Comparison of ENCODE assay signal across 16 cellular contexts in genomic region chr10:11197854-11198253, GRCh38.
DNase-seq lines count a peak whose midpoint lies in the region; ATAC-seq, FAIRE-seq and TF ChIP-seq lines count a peak whose summit lies in the region.
"Had no signal": no experiment of that assay in that cellular context is flagged by ENCODE, and none has a peak within 500 bp of the region (broad histone marks: within the 10 kb centered on the region; RNA-seq: fewer than 3 reads in every experiment).

No MANE protein-coding gene starts in this region.

- ATAC-seq in heart left ventricle = no peak
- no peak for ATAC-seq in stimulated activated naive CD8-positive, alpha-beta T cell treated with anti-CD3 and anti-CD28 coated beads, Interleukin-15, amount 100 ng/mL, for 72 hours
- ATAC-seq in GM19395 (IDR thresholded peaks at IDR 0.05; ENCODE audit: unreplicated experiment) = no peak

- no peak overlapping the region for H4K8ac ChIP-seq in H1 (ENCODE audit: extremely low read depth, insufficient read depth, low read length)

- H4K5ac ChIP-seq in H1 (ENCODE audit: insufficient read length, low read depth, low read length) = no peak overlapping the region

- FAIRE-seq in H1 (lab: Jason Lieb, UNC) = no peak
- FAIRE-seq: keratinocyte, urothelium cell line had no signal

- H3K27me3 Mint-ChIP-seq in stimulated activated naive CD8-positive, alpha-beta T cell treated with anti-CD3 and anti-CD28 coated beads, Interleukin-15, amount 100 ng/mL, for 72 hours = no peaks in the 10 kb centered on the region

- no peak overlapping the region for H3K4ac ChIP-seq in H1 (replicated peaks; ENCODE audit: insufficient read length, low read depth, low read length)

- 29 to 45% (median 44%) methylated on average over 3 of the region's 3 CpGs for WGBS in heart left ventricle, 4 donors
- 83% methylated on average over 3 of the region's 3 CpGs; no CpG with 5 or more reads in 1 of the 2 experiments for WGBS in H1 (ENCODE audit: extremely low coverage in 1 of 2, insufficient coverage in 1 of 2, insufficient read length in 1 of 2, insufficient replicate concordance in 2 of 2, low coverage in 1 of 2, low lambda C conversion rate in 2 of 2, missing lambda C conversion rate in 1 of 2), 2 experiments

- no peak overlapping the region for H2BK120ac ChIP-seq in H1 (replicated peaks; ENCODE audit: low read depth, low read length)

- H3K27me3 ChIP-seq in heart left ventricle = no peaks in the 10 kb centered on the region
- no peaks in the 10 kb centered on the region for H3K27me3 ChIP-seq in SJCRH30
- H3K27me3 ChIP-seq in H1 (replicated peaks in 1 of 4; ENCODE audit: control insufficient read depth in 3 of 4, extremely low read depth in 1 of 4, insufficient read depth in 3 of 4, low read length in 3 of 4) = no peaks in the 10 kb centered on the region
- H3K27me3 ChIP-seq: BE2C, Peyer's patch had no signal

- no peaks in the 10 kb centered on the region for H3K79me2 ChIP-seq in H1 (ENCODE audit: control insufficient read depth in 1 of 2, insufficient read depth in 2 of 2, low read length in 2 of 2)

- H2BK5ac ChIP-seq in H1 (ENCODE audit: low read depth, low read length) = no peak overlapping the region

- H3K9me3 ChIP-seq in heart left ventricle = peaks cover 0 to 13% (median 0%) of the 10 kb centered on the region in 12 donors
- no peaks in the 10 kb centered on the region for H3K9me3 ChIP-seq in SJCRH30 (replicated peaks)
- no peaks in the 10 kb centered on the region for H3K9me3 ChIP-seq in H1 (ENCODE audit: insufficient read depth in 2 of 2, low read depth in 1 of 2, low read length in 1 of 2)
- H3K9me3 ChIP-seq: BE2C, Peyer's patch had no signal

- TF ChIP-seq POLR2A in heart left ventricle (IDR thresholded peaks at IDR 0.05) (no peak), H1 (IDR thresholded peaks at IDR 0.05; ENCODE audit: control extremely low read depth in 1 of 2, low read depth in 2 of 2, low read length in 2 of 2) (no peak)

- no peak for TF ChIP-seq CTCF in heart left ventricle (IDR thresholded peaks at IDR 0.05)
- no peak for TF ChIP-seq CTCF in H1 (IDR thresholded peaks at IDR 0.05; ENCODE audit: control extremely low read depth in 1 of 3, insufficient read depth in 1 of 3, low read depth in 1 of 3, low read length in 3 of 3)

- no peak for TF ChIP-seq RAD21 in H1 (IDR thresholded peaks at IDR 0.05 in 1 of 2, conservative IDR thresholded peaks at IDR 0.05 in 1 of 2; ENCODE audit: low read depth in 2 of 2, low read length in 2 of 2)

- intact Hi-C loops in heart left ventricle (cut with DNase I) (loop anchor here in 2 of 10 donors (5.0 to 10.0 kb wide), 2 partner anchors 44 to 67 kb away; no protein-coding TSS in a partner anchor), cardiac septum (cut with DNase I) (loop anchor here (5.0 kb wide), 1 partner anchor 59 kb away; no protein-coding TSS in a partner anchor)

- H3K9me3 Mint-ChIP-seq in stimulated activated naive CD8-positive, alpha-beta T cell treated with anti-CD3 and anti-CD28 coated beads, Interleukin-15, amount 100 ng/mL, for 72 hours = peaks cover 4 to 9% of the 10 kb centered on the region in 2 donors

- no peak overlapping the region for H2AK5ac ChIP-seq in H1 (ENCODE audit: low read depth, low read length)

- no peak overlapping the region for H4K91ac ChIP-seq in H1 (replicated peaks; ENCODE audit: insufficient read length, low read length)

- POLR2A ChIA-PET in H1 (lab: Charles Lee; ENCODE audit: partially characterized antibody) = no interaction called here

- H3K4me1 ChIP-seq in heart left ventricle (peaks cover 0 to 79% (median 40%) of the 10 kb centered on the region in 12 donors), SJCRH30 (peaks cover 23% of the 10 kb centered on the region), H1 (replicated peaks in 1 of 4; ENCODE audit: control insufficient read depth in 3 of 4, insufficient read depth in 4 of 4, low read length in 3 of 4) (peaks cover 0 to 10% (median 5%) of the 10 kb centered on the region in 4 experiments; a peak in 5 of 7 replicates)
- H3K4me1 ChIP-seq: BE2C had no signal

- no peaks in the 10 kb centered on the region for H3K79me1 ChIP-seq in H1 (ENCODE audit: low read depth, low read length)

- no peaks in the 10 kb centered on the region for H3K23me2 ChIP-seq in H1 (ENCODE audit: low read depth, low read length)

- no peak overlapping the region for H2AFZ ChIP-seq in H1 (ENCODE audit: low read length)

- H3K4me3 Mint-ChIP-seq in stimulated activated naive CD8-positive, alpha-beta T cell treated with anti-CD3 and anti-CD28 coated beads, Interleukin-15, amount 100 ng/mL, for 72 hours = peak overlapping the region; percentile 26 to 56

- H3K27ac ChIP-seq in heart left ventricle = peak overlapping the region in 7 of 12 donors; percentile 1 to 59 (median 28)
- H3K27ac ChIP-seq in SJCRH30 = peak overlapping the region; percentile 27; the same call in 1 of the 2 replicates
- H3K27ac ChIP-seq in H1 (ENCODE audit: low read depth, low read length) = no peak overlapping the region; the same call in 1 of the 2 replicates
- H3K27ac ChIP-seq: Peyer's patch had no signal

- H3K56ac ChIP-seq in H1 (replicated peaks; ENCODE audit: insufficient read length, low read depth, low read length) = no peak overlapping the region

- peak overlapping the region in 1 of 2 experiments; percentile 63; a peak in 1 of 4 replicates for H3K4me2 ChIP-seq in H1 (ENCODE audit: insufficient read depth in 1 of 2, low read depth in 2 of 2, low read length in 2 of 2)

- H3K4me1 Mint-ChIP-seq in stimulated activated naive CD8-positive, alpha-beta T cell treated with anti-CD3 and anti-CD28 coated beads, Interleukin-15, amount 100 ng/mL, for 72 hours = peaks cover 98% of the 10 kb centered on the region

- TF ChIP-seq EP300 in H1 (IDR thresholded peaks at IDR 0.05; ENCODE audit: borderline replicate concordance in 1 of 2, low read depth in 2 of 2, low read length in 2 of 2) = no peak

- H2BK12ac ChIP-seq in H1 (ENCODE audit: low read depth, low read length) = peak overlapping the region; percentile 19; the same call in 1 of the 2 replicates

- H2BK20ac ChIP-seq in H1 (ENCODE audit: low read length) = no peak overlapping the region

- H3K36me3 ChIP-seq in heart left ventricle (peaks cover 0 to 17% (median 0%) of the 10 kb centered on the region in 9 donors), SJCRH30 (peaks cover 19% of the 10 kb centered on the region), H1 (ENCODE audit: control insufficient read depth in 2 of 4, insufficient read depth in 4 of 4, low read length in 3 of 4) (peaks cover 0 to 2% (median 0%) of the 10 kb centered on the region in 4 experiments; a peak in 1 of 8 replicates)
- H3K36me3 ChIP-seq: BE2C, Peyer's patch had no signal

- DNase-seq in heart left ventricle = no peak
- no peak for DNase-seq in cardiac septum (ENCODE audit: low spot score)
- DNase-seq in SJCRH30 = peak in 1 of 2 experiments; percentile 57
- no peak for DNase-seq in H1 (ENCODE audit: low read depth in 1 of 2, low spot score in 2 of 2)
- DNase-seq in stimulated activated naive CD8-positive, alpha-beta T cell treated with anti-CD3 and anti-CD28 coated beads, Interleukin-15, amount 100 ng/mL, for 72 hours = no peak
- no peak for DNase-seq in nucleus accumbens (lab: John Stamatoyannopoulos, UW)
- no peak for DNase-seq in activated CD4-positive, alpha-beta T cell treated with anti-CD3 and anti-CD28 coated beads for 1 hour
- DNase-seq: activated CD4-positive, alpha-beta T cell treated with anti-CD3 and anti-CD28 coated beads for 48 hours; BE2C; central memory CD4-positive, alpha-beta T cell; NCI-H1092 treated with DMSO at 0.1 percent for 48 hours; T-helper 2 cell had no signal

- H3K4me3 ChIP-seq in heart left ventricle (peak overlapping the region in 1 of 12 donors; percentile 1), SJCRH30 (no peak overlapping the region), H1 (ENCODE audit: extremely low read depth in 1 of 4, insufficient read depth in 2 of 4, low read depth in 3 of 4, low read length in 4 of 4) (no peak overlapping the region)
- H3K4me3 ChIP-seq: Peyer's patch had no signal

- H3K23ac ChIP-seq in H1 (ENCODE audit: insufficient read length) = no peak overlapping the region

- H3K18ac ChIP-seq in H1 (ENCODE audit: extremely low read depth, low read length) = no peak overlapping the region

- no peak overlapping the region for H3K14ac ChIP-seq in H1 (ENCODE audit: insufficient read length)

- CTCF ChIA-PET in H1 (lab: Charles Lee; ENCODE audit: partially characterized antibody) = interaction anchor here (1.3 to 1.7 kb wide), 2 partner anchors 10 to 72 kb away, joined by 3 to 5 read pairs; no protein-coding TSS in a partner anchor

- peak overlapping the region in 1 of 2 donors; percentile 13 for H3K27ac Mint-ChIP-seq in stimulated activated naive CD8-positive, alpha-beta T cell treated with anti-CD3 and anti-CD28 coated beads, Interleukin-15, amount 100 ng/mL, for 72 hours

- H4K20me1 ChIP-seq in H1 (replicated peaks in 1 of 2; ENCODE audit: control insufficient read depth in 1 of 2, insufficient read depth in 2 of 2, low read length in 2 of 2) = no peaks in the 10 kb centered on the region

- H2BK15ac ChIP-seq in H1 (ENCODE audit: low read length) = no peak overlapping the region

- H3K9ac ChIP-seq in H1 (replicated peaks in 1 of 4; ENCODE audit: extremely low read depth in 1 of 4, low read depth in 3 of 4, low read length in 3 of 4) = no peak overlapping the region

TF ChIP-seq in H1, 55 proteins besides CTCF, POLR2A, EP300 and RAD21 (continues in another document):
- TF ChIP-seq E2F6 (IDR thresholded peaks at IDR 0.05) (no peak), USF2 (IDR thresholded peaks at IDR 0.05; ENCODE audit: low read length) (no peak), KDM1A (IDR thresholded peaks at IDR 0.05; ENCODE audit: borderline replicate concordance, low read length) (no peak), BRCA1 (IDR thresholded peaks at IDR 0.05; ENCODE audit: low read depth, low read length) (no peak), MAX (IDR thresholded peaks at IDR 0.05) (no peak), CTBP2 (IDR thresholded peaks at IDR 0.05; ENCODE audit: borderline replicate concordance, insufficient read depth, insufficient read length, low read length) (no peak)
